In the genomic region with DNA sequence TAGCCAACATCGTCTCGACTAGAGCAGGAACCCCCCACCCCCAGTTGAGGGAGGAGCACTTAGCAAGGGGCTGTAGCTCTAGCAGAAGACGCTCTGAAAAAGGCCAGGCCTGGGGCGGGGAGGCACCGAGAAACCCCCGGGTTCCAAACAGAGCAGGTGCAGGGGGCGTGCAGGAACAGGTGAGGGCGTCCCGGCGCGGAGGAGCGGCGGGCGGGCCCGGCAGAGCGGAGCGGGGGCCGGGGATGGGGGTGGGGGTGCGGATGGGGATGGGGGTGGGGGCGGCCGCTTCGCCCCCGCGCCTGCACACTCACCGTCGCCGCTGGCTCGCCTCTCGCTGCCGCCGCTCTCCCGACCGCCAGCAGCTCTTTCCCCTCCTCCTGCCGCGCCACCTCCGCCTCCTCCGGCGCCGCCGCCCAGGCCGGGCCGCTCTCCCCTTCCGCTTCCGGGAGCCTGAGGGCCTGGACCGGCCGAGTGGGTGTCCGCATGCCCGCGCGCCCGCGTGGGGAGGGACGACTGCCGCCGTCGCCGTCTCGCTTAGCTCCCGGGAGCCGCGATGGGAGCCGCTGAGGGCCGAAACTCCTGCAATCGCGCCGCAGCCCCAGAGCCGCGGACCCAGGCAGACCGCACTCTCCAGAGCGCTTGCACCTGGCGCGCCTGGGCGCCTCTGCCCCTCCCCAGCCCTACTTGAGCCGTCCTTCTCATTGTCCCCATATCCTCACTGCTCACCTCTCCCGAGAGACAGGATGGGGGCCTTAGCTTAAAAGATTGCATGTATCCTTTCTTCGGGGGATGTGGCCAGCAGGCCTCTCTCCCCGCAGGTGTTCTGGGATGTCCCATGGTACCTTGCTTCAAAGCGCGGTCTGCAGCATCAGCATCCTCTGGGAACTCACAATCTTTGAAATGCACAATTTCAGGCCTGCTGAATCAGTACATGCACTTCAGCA, we compare ENCODE assay signal across 8 cellular contexts. TPM values are rescaled to one million over a fixed set of nuclear protein-coding genes. Genes with fewer than 3 reads are reported as not detected.
DNase-seq lines count a peak whose midpoint lies in the region; ATAC-seq and TF ChIP-seq lines count a peak whose summit lies in the region.

Gene ZDHHC21 (minus strand): TSS at position 515 of the 944 bp plus-strand sequence. CDS start 19,092 bp downstream, outside the sequence.

- peaks cover 41% of the 10 kb centered on the region for H3K4me1 ChIP-seq in OCI-LY3 (ENCODE audit: low read length)

- H3K36me3 ChIP-seq in OCI-LY3 (replicated peaks; ENCODE audit: low read depth, low read length), result peaks cover 12% of the 10 kb centered on the region

- peak within 1 kb of the TSS; percentile 28 for H2AFZ ChIP-seq in OCI-LY3 (ENCODE audit: low read depth, low read length)

- DNase-seq in CD1c-positive myeloid dendritic cell (ENCODE audit: extremely low spot score) (peak; percentile 72), GM19238 (ENCODE audit: insufficient read length, low spot score) (peak; percentile 66), fibroblast of gingiva (ENCODE audit: low read depth) (peak; percentile 60), naive B cell (peak; percentile 51)
- peak; percentile 69 to 77 for DNase-seq in activated T-cell treated with anti-CD3 and anti-CD28 coated beads, Interleukin-2, amount 50 U/mL, for 48 hours

- H3K4me3 ChIP-seq in OCI-LY3 (ENCODE audit: low read length), result peak within 1 kb of the TSS; percentile 91

- peak within 1 kb of the TSS; percentile 89 to 99 (median 96) for H3K4me3 Mint-ChIP-seq in naive B cell
- peak within 1 kb of the TSS; percentile 98 for H3K4me3 Mint-ChIP-seq in stimulated activated memory B cell treated with anti-CD40 and anti-IgM and Interleukin-4, amounts not matched to agents 10 μg/mL and 1 μg/mL and 100 μg/mL, for 72 hours

- H3K9ac ChIP-seq in OCI-LY3 (ENCODE audit: low read length), result peak within 1 kb of the TSS; percentile 97

- no peaks in the 10 kb centered on the region for H3K9me3 ChIP-seq in OCI-LY3 (ENCODE audit: insufficient read depth, low read length)

- no peak for TF ChIP-seq CTCF in OCI-LY3 (IDR thresholded peaks at IDR 0.05; ENCODE audit: low read depth, low read length)

- H4K20me1 ChIP-seq in OCI-LY3 (ENCODE audit: insufficient read depth, low read length), result no peaks in the 10 kb centered on the region

- H3K27ac Mint-ChIP-seq in naive B cell, result peak within 1 kb of the TSS; percentile 70 to 96 (median 92)
- H3K27ac Mint-ChIP-seq in stimulated activated memory B cell treated with anti-CD40 and anti-IgM and Interleukin-4, amounts not matched to agents 10 μg/mL and 1 μg/mL and 100 μg/mL, for 72 hours, result peak within 1 kb of the TSS; percentile 91

- H3K79me2 ChIP-seq in OCI-LY3 (ENCODE audit: low read length), result peaks cover 40% of the 10 kb centered on the region

- H3K27me3 Mint-ChIP-seq in naive B cell, result peaks cover 4 to 17% (median 16%) of the 10 kb centered on the region in 3 donors
- no peaks in the 10 kb centered on the region for H3K27me3 Mint-ChIP-seq in stimulated activated memory B cell treated with anti-CD40 and anti-IgM and Interleukin-4, amounts not matched to agents 10 μg/mL and 1 μg/mL and 100 μg/mL, for 72 hours

- peaks cover 0 to 4% of the 10 kb centered on the region in 2 donors for H3K36me3 Mint-ChIP-seq in naive B cell
- H3K36me3 Mint-ChIP-seq in stimulated activated memory B cell treated with anti-CD40 and anti-IgM and Interleukin-4, amounts not matched to agents 10 μg/mL and 1 μg/mL and 100 μg/mL, for 72 hours, result peaks cover 18% of the 10 kb centered on the region

- H3K27ac ChIP-seq in OCI-LY3 (ENCODE audit: low read length), result peak within 1 kb of the TSS; percentile 92

- H3K4me1 Mint-ChIP-seq in naive B cell, result peaks cover 41 to 50% (median 43%) of the 10 kb centered on the region in 3 donors
- peaks cover 56% of the 10 kb centered on the region for H3K4me1 Mint-ChIP-seq in stimulated activated memory B cell treated with anti-CD40 and anti-IgM and Interleukin-4, amounts not matched to agents 10 μg/mL and 1 μg/mL and 100 μg/mL, for 72 hours

- ATAC-seq in HG03432 (IDR thresholded peaks at IDR 0.05; ENCODE audit: unreplicated experiment) (peak; percentile 88), naive B cell (ENCODE audit: low read depth in 2 of 2) (peak; percentile 62 to 68)
- peak; percentile 92 for ATAC-seq in stimulated activated memory B cell treated with anti-CD40 and anti-IgM and Interleukin-4, amounts not matched to agents 10 μg/mL and 1 μg/mL and 100 μg/mL, for 72 hours

- peaks cover 4% of the 10 kb centered on the region for H3K27me3 ChIP-seq in OCI-LY3 (ENCODE audit: low read depth, low read length)

- peak within 1 kb of the TSS; percentile 98 for H3K4me2 ChIP-seq in OCI-LY3 (ENCODE audit: low read length)

- no peaks in the 10 kb centered on the region for H3K9me3 Mint-ChIP-seq in naive B cell
- H3K9me3 Mint-ChIP-seq in stimulated activated memory B cell treated with anti-CD40 and anti-IgM and Interleukin-4, amounts not matched to agents 10 μg/mL and 1 μg/mL and 100 μg/mL, for 72 hours, result no peaks in the 10 kb centered on the region

RNA-seq across cellular contexts. Expression of gene ZDHHC21, which starts in this region (rescaled TPM):
- 1 to 10 TPM; 1.7 to 3.8 (median 3.2) TPM for polyA plus RNA-seq in naive B cell (ENCODE audit: low read depth in 6 of 6)

Comparison
In these comparisons a context has a peak if more than half of its experiments do, and no peak if none do; other contexts are left out.
1. Peak in every context shown above with its lines: DNase-seq, ATAC-seq, H3K4me3 ChIP-seq and H3K27ac ChIP-seq.